In the genomic region with DNA sequence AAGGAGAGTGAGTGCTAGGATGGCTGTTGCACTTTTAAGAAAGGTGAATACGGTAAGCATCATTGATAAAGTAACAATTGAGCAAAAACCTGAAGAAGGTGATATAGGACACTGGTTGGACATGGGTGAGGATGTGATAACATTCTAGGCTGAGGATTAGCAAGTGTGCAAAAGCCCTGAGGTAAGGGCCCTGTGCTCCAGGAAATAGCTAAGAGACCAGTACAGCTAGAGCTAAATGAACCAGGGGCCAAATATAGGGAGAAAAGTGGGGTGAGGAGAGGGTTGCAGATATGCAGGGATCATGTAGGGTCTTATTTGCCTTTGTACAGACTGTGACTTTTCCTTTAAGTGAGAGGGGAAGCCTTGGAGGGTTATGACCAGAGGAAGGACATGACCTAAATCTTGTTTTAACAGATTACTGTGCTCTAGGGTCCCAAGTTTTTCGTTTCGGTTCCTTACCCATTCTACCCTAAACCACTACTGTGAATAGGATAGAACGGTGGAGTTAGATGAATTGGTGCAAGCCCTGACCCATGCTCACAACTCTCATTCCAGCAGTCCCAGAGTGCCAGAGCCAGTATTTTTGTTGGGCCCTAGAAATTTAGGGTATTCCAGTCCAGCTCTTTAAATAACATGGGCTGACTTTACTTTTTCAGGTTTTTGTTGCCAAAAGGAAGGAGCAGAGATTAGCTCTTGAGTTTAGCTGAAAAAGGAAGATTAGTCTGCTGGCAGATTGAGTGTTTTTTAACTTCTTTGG, we compare ENCODE assay signal across 12 cellular contexts. TPM values are rescaled to one million over a fixed set of nuclear protein-coding genes. Genes with fewer than 3 reads are reported as not detected.
DNase-seq lines count a peak whose midpoint lies in the region; ATAC-seq and TF ChIP-seq lines count a peak whose summit lies in the region.
"Had no signal": no experiment of that assay in that cellular context is flagged by ENCODE, and none has a peak within 500 bp of the region (broad histone marks: within the 10 kb centered on the region; RNA-seq: fewer than 3 reads in every experiment).

No MANE protein-coding gene starts in this region.

- no peak overlapping the region for H2AFZ ChIP-seq in OCI-LY3 (ENCODE audit: low read depth, low read length)
- H2AFZ ChIP-seq in trophoblast cell (ENCODE audit: insufficient read depth, low read length, poor library complexity) = no peak overlapping the region
- no peak overlapping the region for H2AFZ ChIP-seq in OCI-LY7 (ENCODE audit: low read length)

- POLR2A ChIA-PET in CD8-positive, alpha-beta T cell (lab: Charles Lee) = interaction anchor here (0.5 to 1.6 kb wide), 2 partner anchors 11 to 565 kb away, joined by 4 to 5 read pairs; a partner anchor contains a TSS
- POLR2A ChIA-PET in OCI-LY7 (lab: Charles Lee) = interaction anchor here (0.6 to 1.0 kb wide), 3 partner anchors 19 to 251 kb away, joined by 3 to 6 read pairs (median 3); no protein-coding TSS in a partner anchor

- H3K4me2 ChIP-seq in OCI-LY3 (ENCODE audit: low read length) = peak overlapping the region; percentile 13; the same call in 1 of the 2 replicates
- no peak overlapping the region for H3K4me2 ChIP-seq in trophoblast cell (ENCODE audit: low read length)
- no peak overlapping the region for H3K4me2 ChIP-seq in OCI-LY7 (ENCODE audit: low read length)

- no peak overlapping the region for H4K8ac ChIP-seq in trophoblast cell (ENCODE audit: low read depth, low read length)

- TF ChIP-seq CTCF in CD8-positive, alpha-beta T cell (IDR thresholded peaks at IDR 0.05) = no peak
- TF ChIP-seq CTCF in OCI-LY3 (IDR thresholded peaks at IDR 0.05; ENCODE audit: low read depth, low read length) (no peak), omental fat pad (IDR thresholded peaks at IDR 0.05) (no peak), OCI-LY7 (conservative IDR thresholded peaks at IDR 0.05; ENCODE audit: low read length) (no peak)

- H2BK5ac ChIP-seq in trophoblast cell (ENCODE audit: low read depth, low read length, poor library complexity) = no peak overlapping the region

- no peaks in the 10 kb centered on the region for H3K36me3 ChIP-seq in CD8-positive, alpha-beta T cell (ENCODE audit: insufficient read depth, low read length)
- H3K36me3 ChIP-seq in OCI-LY3 (replicated peaks; ENCODE audit: low read depth, low read length) (peaks cover 2% of the 10 kb centered on the region), trophoblast cell (ENCODE audit: control insufficient read depth in 1 of 2, insufficient read depth in 2 of 2, low read length in 2 of 2) (no peaks in the 10 kb centered on the region), OCI-LY7 (ENCODE audit: insufficient read depth, low read length) (peaks cover 12% of the 10 kb centered on the region)

- H3K4me1 ChIP-seq in CD8-positive, alpha-beta T cell (ENCODE audit: insufficient read depth, low read length) = peaks cover 53% of the 10 kb centered on the region
- H3K4me1 ChIP-seq in OCI-LY3 (ENCODE audit: low read length) (peaks cover 16% of the 10 kb centered on the region), trophoblast cell (ENCODE audit: control insufficient read depth in 1 of 2, insufficient read depth in 2 of 2, low read length in 2 of 2) (peaks cover 0 to 4% of the 10 kb centered on the region in 2 experiments), OCI-LY7 (ENCODE audit: insufficient read depth, low read length, poor library complexity, severe bottlenecking) (no peaks in the 10 kb centered on the region)

- peaks cover 16% of the 10 kb centered on the region for H3K36me3 Mint-ChIP-seq in CD8-positive, alpha-beta T cell

- no peak overlapping the region for H4K12ac ChIP-seq in trophoblast cell (ENCODE audit: low read depth, low read length)

- no peak for DNase-seq in CD8-positive, alpha-beta T cell
- DNase-seq in left cardiac atrium = no peak
- DNase-seq in trophoblast cell = no peak
- no peak for DNase-seq in omental fat pad (ENCODE audit: low spot score)
- no peak for DNase-seq in OCI-M1 (lab: John Stamatoyannopoulos, UW)
- no peak for DNase-seq in inferior parietal cortex (ENCODE audit: extremely low spot score)
- DNase-seq in OCI-LY7 (ENCODE audit: low spot score) = no peak
- DNase-seq: activated CD4-positive, CD25-positive, alpha-beta regulatory T cell; glutamatergic neuron; mesendoderm; NCI-H2171 treated with DMSO at 0.1 percent for 48 hours had no signal

- H2AK5ac ChIP-seq in trophoblast cell (ENCODE audit: low read length) = no peak overlapping the region

- H3K79me2 ChIP-seq in OCI-LY3 (ENCODE audit: low read length) = peaks cover 99% of the 10 kb centered on the region
- peaks cover 1% of the 10 kb centered on the region for H3K79me2 ChIP-seq in trophoblast cell (ENCODE audit: control insufficient read depth, insufficient read depth, low read length, poor library complexity)
- H3K79me2 ChIP-seq in OCI-LY7 (ENCODE audit: insufficient read depth, low read depth, low read length) = peaks cover 95% of the 10 kb centered on the region

- H3K23ac ChIP-seq in trophoblast cell (ENCODE audit: low read length) = no peak overlapping the region

- H3K9ac ChIP-seq in OCI-LY3 (ENCODE audit: low read length) = no peak overlapping the region
- H3K9ac ChIP-seq in trophoblast cell (ENCODE audit: low read length) = no peak overlapping the region

- H3K9me3 ChIP-seq in CD8-positive, alpha-beta T cell (ENCODE audit: low read length) = no peaks in the 10 kb centered on the region
- no peaks in the 10 kb centered on the region for H3K9me3 ChIP-seq in OCI-LY3 (ENCODE audit: insufficient read depth, low read length)
- no peaks in the 10 kb centered on the region for H3K9me3 ChIP-seq in trophoblast cell (ENCODE audit: insufficient read depth, low read depth, low read length)
- H3K9me3 ChIP-seq in OCI-LY7 (ENCODE audit: low read length) = no peaks in the 10 kb centered on the region; the same call in 1 of the 2 replicates

- H3K4me3 ChIP-seq in CD8-positive, alpha-beta T cell (ENCODE audit: low read depth, low read length) = no peak overlapping the region
- H3K4me3 ChIP-seq in OCI-LY3 (ENCODE audit: low read length) (no peak overlapping the region), trophoblast cell (ENCODE audit: low read depth, low read length) (no peak overlapping the region), OCI-LY7 (ENCODE audit: low read depth, low read length, poor library complexity, severe bottlenecking) (no peak overlapping the region)

- H3K79me1 ChIP-seq in trophoblast cell (ENCODE audit: low read length) = no peaks in the 10 kb centered on the region

- no peak overlapping the region for H3K18ac ChIP-seq in trophoblast cell (ENCODE audit: low read length)

- no peaks in the 10 kb centered on the region for H3K9me2 ChIP-seq in OCI-LY7 (ENCODE audit: insufficient read depth, low read length)

- intact Hi-C loops in CD8-positive, alpha-beta T cell (cut with DNase I, micrococcal nuclease) = no loop called here
- intact Hi-C loops in left cardiac atrium (cut with DNase I) (no loop called here), OCI-LY7 (cut with micrococcal nuclease; ENCODE audit: unreplicated experiment) (no loop called here)

- H3K27ac Mint-ChIP-seq in CD8-positive, alpha-beta T cell = peak overlapping the region; percentile 3

- H3K27me3 ChIP-seq in CD8-positive, alpha-beta T cell (ENCODE audit: insufficient read depth, low read length) = no peaks in the 10 kb centered on the region
- H3K27me3 ChIP-seq in OCI-LY3 (ENCODE audit: low read depth, low read length) (no peaks in the 10 kb centered on the region), trophoblast cell (ENCODE audit: insufficient read depth, low read length) (no peaks in the 10 kb centered on the region)

- H4K91ac ChIP-seq in trophoblast cell (ENCODE audit: low read depth, low read length) = no peak overlapping the region

- no peak overlapping the region for H3K27ac ChIP-seq in CD8-positive, alpha-beta T cell (ENCODE audit: low read depth, low read length)
- H3K27ac ChIP-seq in OCI-LY3 (ENCODE audit: low read length) = no peak overlapping the region
- H3K27ac ChIP-seq in trophoblast cell (ENCODE audit: low read depth, low read length) = no peak overlapping the region
- no peak overlapping the region for H3K27ac ChIP-seq in OCI-LY7 (ENCODE audit: low read depth, low read length, poor library complexity, severe bottlenecking)

- H3K14ac ChIP-seq in trophoblast cell (ENCODE audit: low read length) = no peak overlapping the region

- peak overlapping the region; percentile 2 for H3K4me3 Mint-ChIP-seq in CD8-positive, alpha-beta T cell

- H4K20me1 ChIP-seq in OCI-LY3 (ENCODE audit: insufficient read depth, low read length) (peaks cover 76% of the 10 kb centered on the region), OCI-LY7 (ENCODE audit: insufficient read depth, low read length) (peaks cover 24% of the 10 kb centered on the region)

- no peak for ATAC-seq in CD8-positive, alpha-beta T cell
- ATAC-seq in left cardiac atrium (peak; percentile 66 to 82), omental fat pad (ENCODE audit: low FRiP score) (no peak)

- peaks cover 76% of the 10 kb centered on the region for H3K4me1 Mint-ChIP-seq in CD8-positive, alpha-beta T cell (ENCODE audit: low read depth)

- no peak overlapping the region for H2BK12ac ChIP-seq in trophoblast cell (ENCODE audit: low read length)

- H2BK120ac ChIP-seq in trophoblast cell (ENCODE audit: insufficient read depth, low read length, poor library complexity) = no peak overlapping the region

- H3K27me3 Mint-ChIP-seq in CD8-positive, alpha-beta T cell (ENCODE audit: low read depth) = no peaks in the 10 kb centered on the region

- CTCF ChIA-PET in CD8-positive, alpha-beta T cell (lab: Charles Lee) = interaction anchor here (1.0 to 2.3 kb wide), 3 partner anchors 10 to 57 kb away, joined by 3 to 8 read pairs (median 6); a partner anchor contains a TSS
- CTCF ChIA-PET in OCI-LY7 (lab: Charles Lee; ENCODE audit: unreplicated experiment) = no interaction called here

- no CpG with 5 or more reads among the region's 4 CpGs for WGBS in trophoblast cell (ENCODE audit: extremely low coverage, insufficient coverage, insufficient read length)

- BruUV-seq in OCI-LY7 (replicated peaks; lab: Mats Ljungman, UMichigan) = no TSS peak

- H3K4ac ChIP-seq in trophoblast cell (ENCODE audit: low read depth, low read length) = peak overlapping the region; percentile 58

- H3K9me3 Mint-ChIP-seq in CD8-positive, alpha-beta T cell = no peaks in the 10 kb centered on the region

RNA-seq across cellular contexts. Expression of a gene that starts 10.7 kb away (rescaled TPM):
- total RNA-seq in CD8-positive, alpha-beta T cell = 10 to 100 TPM; 34.5 to 34.9 TPM
- total RNA-seq in left cardiac atrium (10 to 100 TPM; 36.1 to 38.4 TPM), omental fat pad (100 to 1,000 TPM in 3 of 4 donors, 10 to 100 TPM in 1; 91.9 to 133 (median 117) TPM), OCI-LY7 (2022) (43.1 and 45.3 TPM in 2 replicates)
- 19.1 and 19.2 TPM in 2 replicates for polyA plus RNA-seq in trophoblast cell (2013)
- 30.2 and 38.7 TPM in 2 replicates for total RNA-seq in OCI-LY7 (2014; rRNA removed; shearing (Covaris generic))

RNA-seq across cellular contexts. Expression of a gene that starts 13.9 kb away (rescaled TPM):
- total RNA-seq in CD8-positive, alpha-beta T cell = not detected
- total RNA-seq in left cardiac atrium (under 1 TPM in 1 of 2 donors, not detected in 1; 0.06 TPM), omental fat pad (1 to 10 TPM in 1 of 4 donors, under 1 TPM in 3; 0.12 to 3.3 (median 0.54) TPM), OCI-LY7 (2022) (not detected in 2 replicates)
- polyA plus RNA-seq in trophoblast cell (2013) = 0.01 TPM in 2 replicates
- total RNA-seq in OCI-LY7 (2014; rRNA removed; shearing (Covaris generic)) = not detected in 2 replicates

Comparison
In these comparisons a context has a peak if more than half of its experiments do, and no peak if none do; other contexts are left out.
1. ATAC-seq: peak in left cardiac atrium (2 of 2); none in CD8-positive, alpha-beta T cell (single experiment) and omental fat pad (single experiment).